20 cellular contexts compared by ENCODE assay signal in genomic region chr4:73753215-73753614, GRCh38. TPM values are rescaled to one million over a fixed set of nuclear protein-coding genes. Genes with fewer than 3 reads are reported as not detected.
A peak's percentile ranks its signal among the peaks of the same experiment; 100 is the strongest.
DNase-seq lines count a peak whose midpoint lies in the region; ATAC-seq, FAIRE-seq and TF ChIP-seq lines count a peak whose summit lies in the region.
"Had no signal": no experiment of that assay in that cellular context is flagged by ENCODE, and none has a peak within 500 bp of the region (broad histone marks: within the 10 kb centered on the region; RNA-seq: fewer than 3 reads in every experiment).

No MANE protein-coding gene starts in this region.

- H3K4me3 Mint-ChIP-seq in MCF 10A (ENCODE audit: unreplicated experiment): no peak overlapping the region
- no peak overlapping the region for H3K4me3 Mint-ChIP-seq in activated naive CD8-positive, alpha-beta T cell treated with anti-CD3 and anti-CD28 coated beads for 36 hours
- H3K4me3 Mint-ChIP-seq: CD14-positive monocyte; CD4-positive, alpha-beta memory T cell; HFFc6 had no signal

- no peaks in the 10 kb centered on the region for H4K20me1 ChIP-seq in K562 (replicated peaks; ENCODE audit: control insufficient read depth, insufficient read depth, low read length)
- H4K20me1 ChIP-seq: BLaER1 had no signal

- H2AFZ ChIP-seq in K562 (ENCODE audit: low read depth, low read length): no peak overlapping the region

- H3K4me1 Mint-ChIP-seq in MCF 10A (ENCODE audit: insufficient read depth, unreplicated experiment): peaks cover 18% of the 10 kb centered on the region
- no peaks in the 10 kb centered on the region for H3K4me1 Mint-ChIP-seq in activated naive CD8-positive, alpha-beta T cell treated with anti-CD3 and anti-CD28 coated beads for 36 hours
- H3K4me1 Mint-ChIP-seq: CD4-positive, alpha-beta memory T cell had no signal

- H3K27me3 ChIP-seq in breast epithelium (no peaks in the 10 kb centered on the region), K562 (ENCODE audit: control insufficient read depth in 2 of 2, insufficient read depth in 2 of 2, low read length in 2 of 2) (no peaks in the 10 kb centered on the region), foreskin keratinocyte (no peaks in the 10 kb centered on the region)
- H3K27me3 ChIP-seq: BLaER1 had no signal

- peak; percentile 6 for FAIRE-seq in K562 (lab: Jason Lieb, UNC)
- FAIRE-seq: A549 had no signal

- peaks cover 8% of the 10 kb centered on the region for H3K9me3 Mint-ChIP-seq in MCF 10A (ENCODE audit: unreplicated experiment)
- H3K9me3 Mint-ChIP-seq in activated naive CD8-positive, alpha-beta T cell treated with anti-CD3 and anti-CD28 coated beads for 36 hours: no peaks in the 10 kb centered on the region
- H3K9me3 Mint-ChIP-seq: HFFc6 had no signal

- H3K27ac Mint-ChIP-seq in MCF 10A (ENCODE audit: low read depth, unreplicated experiment): peak overlapping the region; percentile 49
- H3K27ac Mint-ChIP-seq in activated naive CD8-positive, alpha-beta T cell treated with anti-CD3 and anti-CD28 coated beads for 36 hours: no peak overlapping the region
- H3K27ac Mint-ChIP-seq: CD4-positive, alpha-beta memory T cell; HFFc6 had no signal

- intact Hi-C loops in MCF 10A (cut with micrococcal nuclease) (no loop called here), breast epithelium (cut with DNase I; ENCODE audit: low total_unique reads) (no loop called here), K562 (cut with micrococcal nuclease) (no loop called here)

- no peaks in the 10 kb centered on the region for H3K36me3 ChIP-seq in breast epithelium
- H3K36me3 ChIP-seq in K562 (ENCODE audit: control insufficient read depth, insufficient read depth, low read length): no peaks in the 10 kb centered on the region
- H3K36me3 ChIP-seq: BLaER1 had no signal

- TF ChIP-seq POLR2A in breast epithelium (IDR thresholded peaks at IDR 0.05) (no peak), K562 (conservative IDR thresholded peaks at IDR 0.05) (no peak)

- H3K27me3 Mint-ChIP-seq in MCF 10A (ENCODE audit: insufficient read depth, unreplicated experiment): no peaks in the 10 kb centered on the region
- H3K27me3 Mint-ChIP-seq in activated naive CD8-positive, alpha-beta T cell treated with anti-CD3 and anti-CD28 coated beads for 36 hours: peaks cover 3% of the 10 kb centered on the region

- TF ChIP-seq CTCF in MCF 10A (IDR thresholded peaks at IDR 0.05; ENCODE audit: unreplicated experiment) (no peak), breast epithelium (IDR thresholded peaks at IDR 0.05) (no peak), K562 (IDR thresholded peaks at IDR 0.05 in 2 of 3, conservative IDR thresholded peaks at IDR 0.05 in 1 of 3; ENCODE audit: insufficient read depth in 2 of 3, low read depth in 1 of 3, low read length in 3 of 3) (no peak), foreskin keratinocyte (conservative IDR thresholded peaks at IDR 0.05) (no peak)

- TF ChIP-seq EP300 in K562 (IDR thresholded peaks at IDR 0.05; ENCODE audit: low read length): no peak

- H3K27ac ChIP-seq in breast epithelium (no peak overlapping the region), K562 (ENCODE audit: extremely low read depth, low read depth, low read length) (no peak overlapping the region), foreskin keratinocyte (no peak overlapping the region)
- H3K27ac ChIP-seq: 22Rv1, A549, BLaER1, HL-60 had no signal

- no peak for DNase-seq in MCF 10A (ENCODE audit: unreplicated experiment)
- DNase-seq in breast epithelium (ENCODE audit: low spot score in 2 of 2): no peak
- no peak for DNase-seq in K562 (ENCODE audit: extremely low read depth in 1 of 4, low spot score in 3 of 4)
- no peak for DNase-seq in foreskin keratinocyte
- no peak for DNase-seq in activated naive CD8-positive, alpha-beta T cell treated with anti-CD3 and anti-CD28 coated beads for 36 hours
- DNase-seq in NCI-H748 (lab: John Stamatoyannopoulos, UW; ENCODE audit: unreplicated experiment): no peak
- DNase-seq: CD4-positive, alpha-beta memory T cell; DMS153; DMS79; GF-D8; GOT3; H7; HFFc6 had no signal

- H3K9me1 ChIP-seq in K562 (ENCODE audit: control insufficient read depth, insufficient read depth, low read length): no peaks in the 10 kb centered on the region

- WGBS in K562 (ENCODE audit: insufficient coverage, low coverage, missing lambda C conversion rate): 72% methylated on average over 1 of the region's 1 CpG

- H3K4me2 ChIP-seq in K562 (ENCODE audit: insufficient read depth, low read length): no peak overlapping the region
- H3K4me2 ChIP-seq: A549, BLaER1 had no signal

- H3K4me3 ChIP-seq in breast epithelium (no peak overlapping the region), K562 (no peak overlapping the region)
- H3K4me3 ChIP-seq: A549, BLaER1 had no signal

- in situ Hi-C loops in K562 (cut with MboI): no loop called here

- H3K9me3 ChIP-seq in breast epithelium (no peaks in the 10 kb centered on the region), K562 (replicated peaks; ENCODE audit: control insufficient read depth, insufficient read depth, low read depth, low read length) (no peaks in the 10 kb centered on the region)
- H3K9me3 ChIP-seq: A549, BLaER1 had no signal

- TF ChIP-seq RAD21 in K562 (CRISPR knock-in tag; conservative IDR thresholded peaks at IDR 0.05 in 1 of 2, IDR thresholded peaks at IDR 0.05 in 1 of 2): no peak

- POLR2A ChIA-PET in MCF 10A (lab: Yijun Ruan, JAX) (interaction anchor here (1.2 to 1.5 kb wide), 2 partner anchors 13 to 49 kb away, joined by 3 to 5 read pairs; partner anchors contain the start of gene CXCL8), K562 (lab: Yijun Ruan, JAX) (no interaction called here)

- BruUV-seq in MCF 10A (replicated peaks; lab: Mats Ljungman, UMichigan) (no TSS peak), K562 (replicated peaks; lab: Mats Ljungman, UMichigan) (no TSS peak)

- H3K79me2 ChIP-seq in K562 (ENCODE audit: control insufficient read depth, insufficient read depth, low read length): no peaks in the 10 kb centered on the region

- ATAC-seq in K562 (no peak), foreskin keratinocyte (peak; percentile 33), GM19397 (IDR thresholded peaks at IDR 0.05; ENCODE audit: unreplicated experiment) (no peak)
- ATAC-seq: A549, HCT116 had no signal

- CTCF ChIA-PET in MCF 10A (lab: Yijun Ruan, JAX): no interaction called here
- CTCF ChIA-PET in K562 (lab: Yijun Ruan, JAX; ENCODE audit: low intra/inter-chr PET ratio): no interaction called here

- H3K36me3 Mint-ChIP-seq in MCF 10A (ENCODE audit: insufficient read depth, unreplicated experiment): no peaks in the 10 kb centered on the region
- no peaks in the 10 kb centered on the region for H3K36me3 Mint-ChIP-seq in activated naive CD8-positive, alpha-beta T cell treated with anti-CD3 and anti-CD28 coated beads for 36 hours
- H3K36me3 Mint-ChIP-seq: CD14-positive monocyte; CD4-positive, alpha-beta memory T cell had no signal

- H3K4me1 ChIP-seq in breast epithelium: no peaks in the 10 kb centered on the region
- H3K4me1 ChIP-seq in K562 (replicated peaks in 1 of 2; ENCODE audit: control insufficient read depth in 2 of 2, insufficient read depth in 2 of 2, low read length in 2 of 2): peaks cover 0 to 6% of the 10 kb centered on the region in 2 experiments; a peak in 1 of 5 replicates
- no peaks in the 10 kb centered on the region for H3K4me1 ChIP-seq in foreskin keratinocyte
- H3K4me1 ChIP-seq: A549, BLaER1 had no signal

- H3K9ac ChIP-seq in K562 (ENCODE audit: insufficient read depth in 1 of 2, low read depth in 2 of 2, low read length in 2 of 2): no peak overlapping the region
- H3K9ac ChIP-seq: BLaER1 had no signal

TF ChIP-seq in K562, 482 proteins besides CTCF, POLR2A, EP300 and RAD21:
- TF ChIP-seq ZNF3 (CRISPR knock-in tag; IDR thresholded peaks at IDR 0.05): no peak

RNA-seq across cellular contexts. Expression of gene CXCL8, which starts 12.8 kb away (rescaled TPM):
- total RNA-seq in MCF 10A (2022): 17.0 and 36.2 TPM in 2 replicates
- total RNA-seq in breast epithelium: 10 to 100 TPM in 1 of 3 donors, 1 to 10 TPM in 1, under 1 TPM in 1; 0.64 to 33.7 (median 2.6) TPM
- total RNA-seq in K562 (2011; cell fraction: chromatin; rRNA removed; ENCODE audit: low replicate concordance): 5.3 and 6.5 TPM in 2 replicates
- total RNA-seq in K562 (2011; cell fraction: nucleolus; rRNA removed): 5.8 and 9.7 TPM in 2 replicates
- total RNA-seq in K562 (2011; cell fraction: nucleoplasm; rRNA removed): 6.0 and 11.8 TPM in 2 replicates
- 1.8 and 2.2 TPM in 2 replicates for total RNA-seq in K562 (2014; rRNA removed)
- total RNA-seq in K562 (2014; rRNA removed; fragmentation: Illumina TruSeq; extraction: Trizol): 4.8 and 6.2 TPM in 2 replicates
- 1.0 and 1.6 TPM in 2 replicates for total RNA-seq in K562 (2015; rRNA removed; fragmentation: Illumina TruSeq; extraction: Trizol)
- total RNA-seq in K562 (2021): 3.2 and 3.3 TPM in 2 replicates
- 3.4 and 7.7 TPM in 2 replicates for polyA plus RNA-seq in K562 (2011; rRNA removed)
- 1.00 and 1.1 TPM in 2 replicates for polyA plus RNA-seq in K562 (2011; cell fraction: cytosol; rRNA removed)
- 6.8 and 9.9 TPM in 2 replicates for polyA plus RNA-seq in K562 (2011; cell fraction: nucleus; rRNA removed)
- polyA plus RNA-seq in K562 (2012): 8.8 and 15.3 TPM in 2 replicates
- 2.9 and 3.3 TPM in 2 replicates for polyA plus RNA-seq in K562 (2014; fragmentation: Illumina TruSeq; extraction: Trizol)
- 1 to 10 TPM; 5.8 to 6.9 TPM for polyA plus RNA-seq in K562 (2014; fragmentation: Nextera tagmentation; extraction: Ambion mirVana)
- 2.5 and 2.8 TPM in 2 replicates for polyA plus RNA-seq in K562 (2014; rRNA removed)
- polyA minus RNA-seq in K562 (2011; rRNA and poly(A)+ RNA removed): 5.1 and 7.4 TPM in 2 replicates
- 3.6 and 6.0 TPM in 2 replicates for polyA minus RNA-seq in K562 (2011; cell fraction: cytosol; rRNA and poly(A)+ RNA removed)
- 4.9 and 5.5 TPM in 2 replicates for polyA minus RNA-seq in K562 (2011; cell fraction: nucleus; rRNA and poly(A)+ RNA removed)
- 2.5 and 2.9 TPM in 2 replicates for total RNA-seq in foreskin keratinocyte
- polyA plus RNA-seq in foreskin keratinocyte: 1.0 and 1.5 TPM in 2 replicates
- total RNA-seq in activated naive CD8-positive, alpha-beta T cell treated with anti-CD3 and anti-CD28 coated beads for 36 hours: under 1 TPM; 0.31 to 0.38 TPM
- total RNA-seq: H7 had no signal
